ENCODE assay signal across 26 cellular contexts in the genomic region with DNA sequence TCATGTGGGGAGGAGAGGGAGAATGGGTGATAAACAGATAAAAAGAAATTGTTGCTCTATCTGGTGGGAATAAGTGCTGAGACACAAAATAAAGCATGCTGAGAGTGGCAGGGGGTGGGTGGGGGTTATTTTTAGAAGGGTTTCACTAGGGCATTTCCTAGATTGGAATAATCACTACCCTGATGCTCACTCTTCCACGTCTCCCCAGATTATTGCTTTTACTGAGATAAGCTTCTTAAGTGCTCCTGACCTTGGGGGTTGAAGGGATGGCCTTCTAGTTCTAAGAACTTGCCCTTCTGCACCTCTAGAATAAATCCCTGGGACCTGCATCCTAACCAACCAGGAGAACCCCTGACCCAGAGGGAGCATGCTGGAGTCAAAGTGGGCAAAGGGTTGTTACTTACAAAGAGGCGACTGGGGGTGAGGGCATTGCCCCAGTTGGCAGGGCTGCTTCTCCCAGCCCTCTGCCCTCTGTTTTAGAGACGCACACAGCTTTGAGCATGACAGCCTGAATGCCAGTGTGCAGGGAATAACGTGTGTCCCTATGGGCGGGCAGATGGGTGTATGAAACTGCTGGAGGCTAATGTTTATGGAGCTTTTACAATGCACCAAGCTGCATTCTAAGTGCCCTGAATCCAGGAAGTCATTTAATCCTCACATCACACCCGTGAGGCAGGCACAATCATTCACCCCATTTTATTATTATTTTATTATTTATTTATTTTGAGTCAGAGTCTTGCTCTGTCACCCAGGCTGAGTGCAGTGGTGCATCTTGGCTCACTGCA. TPM values are rescaled to one million over a fixed set of nuclear protein-coding genes. Genes with fewer than 3 reads are reported as not detected.
DNase-seq lines count a peak whose midpoint lies in the region; ATAC-seq and TF ChIP-seq lines count a peak whose summit lies in the region.
"Had no signal": no experiment of that assay in that cellular context is flagged by ENCODE, and none has a peak within 500 bp of the region (broad histone marks: within the 10 kb centered on the region; RNA-seq: fewer than 3 reads in every experiment).

No MANE protein-coding gene starts in this region.

- H3K27ac ChIP-seq in osteoblast (ENCODE audit: low read depth, low read length): no peak overlapping the region
- H3K27ac ChIP-seq: BLaER1, HL-60 had no signal

- H3K4me2 ChIP-seq in osteoblast (ENCODE audit: insufficient read depth, low read length): no peak overlapping the region
- H3K4me2 ChIP-seq: BLaER1 had no signal

- intact Hi-C loops in Right ventricle myocardium superior (cut with DNase I): no loop called here
- intact Hi-C loops in left ventricle myocardium superior (cut with micrococcal nuclease): no loop called here

- H3K36me3 Mint-ChIP-seq in T-helper 17 cell (ENCODE audit: low read depth): peaks cover 7% of the 10 kb centered on the region

- DNase-seq in Right ventricle myocardium superior (peak; percentile 17), left ventricle myocardium superior (no peak), T-helper 17 cell (no peak), osteoblast (ENCODE audit: insufficient read length, low spot score, missing footprints) (peak; percentile 60), NCI-H69 (lab: John Stamatoyannopoulos, UW) (no peak), NOMO-1 (lab: John Stamatoyannopoulos, UW; ENCODE audit: unreplicated experiment in 2 of 2) (no peak)
- DNase-seq in stimulated activated CD4-positive, alpha-beta T cell treated with anti-CD3 and anti-CD28 coated beads, Interleukin-2, amount 100 ng/mL, for 24 hours: no peak
- DNase-seq: 8988T; CD4-positive, CD25-positive, alpha-beta regulatory T cell; DMS53; EL; GDM1; NCI-H1048; NCI-H1417; NCI-H1694; NCI-H2029 treated with DMSO at 0.1 percent for 48 hours; NCI-H345; NCI-H510A treated with DMSO at 0.1 percent for 48 hours; NCI-H748 treated with DMSO at 0.1 percent for 48 hours; NK-92 treated with Interleukin-12 subunit alpha and Interleukin-12 subunit beta, amount 100 ng/mL, for 24 hours; RPMI8226; SHP77 had no signal

- peaks cover 16% of the 10 kb centered on the region for H3K4me1 ChIP-seq in osteoblast (ENCODE audit: insufficient read depth, low read length)

- H3K4me1 Mint-ChIP-seq in T-helper 17 cell: peaks cover 15% of the 10 kb centered on the region

- no peaks in the 10 kb centered on the region for H4K20me1 ChIP-seq in osteoblast (ENCODE audit: insufficient read depth, low read length)

- H3K36me3 ChIP-seq in osteoblast (ENCODE audit: insufficient read depth, low read length): no peaks in the 10 kb centered on the region
- H3K36me3 ChIP-seq: BLaER1 had no signal

- H3K4me3 ChIP-seq in osteoblast (ENCODE audit: insufficient read depth, low read length): no peak overlapping the region
- H3K4me3 ChIP-seq: BLaER1 had no signal

- no peak overlapping the region for H3K4me3 Mint-ChIP-seq in T-helper 17 cell
- H3K4me3 Mint-ChIP-seq: CD4-positive, CD25-positive, alpha-beta regulatory T cell had no signal

- TF ChIP-seq CTCF in osteoblast (IDR thresholded peaks at IDR 0.05; ENCODE audit: extremely low read depth, low read depth, low read length): no peak

- H2AFZ ChIP-seq in osteoblast (ENCODE audit: low read length): no peak overlapping the region

- H3K27me3 ChIP-seq in osteoblast (ENCODE audit: insufficient read depth, low read length): peaks cover 25% of the 10 kb centered on the region

- peak overlapping the region; percentile 66 for H3K27ac Mint-ChIP-seq in T-helper 17 cell

- ATAC-seq in Right ventricle myocardium superior (ENCODE audit: poor library complexity) (no peak), left ventricle myocardium superior (no peak), T-helper 17 cell (no peak)
- ATAC-seq: HCT116 had no signal

- no peaks in the 10 kb centered on the region for H3K9me3 ChIP-seq in T-helper 17 cell (ENCODE audit: control insufficient read depth, low read length, poor library complexity, severe bottlenecking)
- H3K9me3 ChIP-seq in osteoblast (ENCODE audit: low read depth, low read length): no peaks in the 10 kb centered on the region
- H3K9me3 ChIP-seq: BLaER1 had no signal

- H3K79me2 ChIP-seq in osteoblast (ENCODE audit: insufficient read depth, low read length): no peaks in the 10 kb centered on the region

- peaks cover 7% of the 10 kb centered on the region for H3K27me3 Mint-ChIP-seq in T-helper 17 cell

RNA-seq across cellular contexts. Expression of a gene that starts 0.7 kb away (rescaled TPM):
- not detected for total RNA-seq in Right ventricle myocardium superior
- not detected for total RNA-seq in left ventricle myocardium superior
- total RNA-seq in T-helper 17 cell: not detected
- total RNA-seq in osteoblast: not detected in 2 replicates
- total RNA-seq: CD4-positive, CD25-positive, alpha-beta regulatory T cell; H4 had no signal

RNA-seq across cellular contexts. Expression of a gene that starts 3.7 kb away (rescaled TPM):
- total RNA-seq in Right ventricle myocardium superior: 10.1 TPM
- total RNA-seq in left ventricle myocardium superior: 9.6 TPM
- total RNA-seq in T-helper 17 cell: 10 to 100 TPM; 50.0 to 52.1 TPM
- total RNA-seq in osteoblast: 9.1 and 14.8 TPM in 2 replicates
- total RNA-seq: H4 had no signal

Comparison
In these comparisons a context has a peak if more than half of its experiments do, and no peak if none do; other contexts are left out.
1. DNase-seq: peak in Right ventricle myocardium superior (single experiment) and osteoblast (single experiment); none in left ventricle myocardium superior (single experiment), T-helper 17 cell (0 of 3), NCI-H69 (single experiment), stimulated activated CD4-positive, alpha-beta T cell treated with anti-CD3 and anti-CD28 coated beads, Interleukin-2, amount 100 ng/mL, for 24 hours (0 of 2) and NOMO-1 (0 of 2).